In the genomic region with DNA sequence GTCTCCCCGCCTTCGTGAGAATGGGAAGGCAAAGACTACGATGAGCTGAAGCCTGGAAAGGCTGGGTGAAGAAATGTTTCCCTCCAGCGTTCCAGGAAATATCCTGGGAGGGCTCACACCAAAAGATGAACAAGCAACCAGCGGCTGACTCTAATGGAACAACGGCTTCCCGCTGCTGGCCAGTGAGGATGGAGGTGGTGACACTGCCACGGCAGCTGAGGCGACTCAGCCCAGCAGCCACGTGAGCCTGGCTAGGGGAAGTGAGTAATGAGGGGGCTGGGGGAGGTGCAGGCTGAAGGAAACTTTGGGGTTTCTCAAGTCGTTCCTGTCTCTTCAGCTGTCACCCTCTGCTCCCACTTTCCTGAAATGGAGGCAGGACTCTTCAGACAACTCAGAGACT, we compare ENCODE assay signal across 8 cellular contexts.
DNase-seq lines count a peak whose midpoint lies in the region; ATAC-seq lines count a peak whose summit lies in the region.

No MANE protein-coding gene starts in this region.

- H3K27ac Mint-ChIP-seq in stimulated activated naive B cell treated with anti-CD40 and anti-IgM and Interleukin-4, amounts not matched to agents 10 μg/mL and 1 μg/mL and 100 μg/mL, for 72 hours, result peak overlapping the region; percentile 94

- no peaks in the 10 kb centered on the region for H3K27me3 ChIP-seq in right cardiac atrium (ENCODE audit: control insufficient read depth, insufficient read depth)

- H3K9me3 Mint-ChIP-seq in stimulated activated naive B cell treated with anti-CD40 and anti-IgM and Interleukin-4, amounts not matched to agents 10 μg/mL and 1 μg/mL and 100 μg/mL, for 72 hours, result no peaks in the 10 kb centered on the region

- ATAC-seq in GM18868 (IDR thresholded peaks at IDR 0.05; ENCODE audit: unreplicated experiment) (peak; percentile 82), HG03342 (IDR thresholded peaks at IDR 0.05; ENCODE audit: unreplicated experiment) (peak; percentile 83), right cardiac atrium (peak; percentile 87)
- ATAC-seq in stimulated activated naive B cell treated with anti-CD40 and anti-IgM and Interleukin-4, amounts not matched to agents 10 μg/mL and 1 μg/mL and 100 μg/mL, for 72 hours (replicated peaks), result peak; percentile 83 to 85

- no peaks in the 10 kb centered on the region for H3K9me3 ChIP-seq in right cardiac atrium (ENCODE audit: control insufficient read depth, low read length)

- peak overlapping the region; percentile 54 to 70 for H3K4me3 Mint-ChIP-seq in stimulated activated naive B cell treated with anti-CD40 and anti-IgM and Interleukin-4, amounts not matched to agents 10 μg/mL and 1 μg/mL and 100 μg/mL, for 72 hours

- no peak overlapping the region for H3K4me3 ChIP-seq in right cardiac atrium (ENCODE audit: low read length)

- WGBS in right cardiac atrium, result 41% methylated on average over 11 of the region's 11 CpGs

- DNase-seq in activated CD4-positive, alpha-beta T cell treated with anti-CD3 and anti-CD28 coated beads, Interleukin-2, amount 50 U/mL, for 48 hours, result peak; percentile 31 to 50
- DNase-seq in right cardiac atrium (peak; percentile 86 to 89 (median 86)), iPS-NIHi11 (ENCODE audit: low spot score) (no peak), HT-29 (ENCODE audit: low spot score) (no peak)
- DNase-seq in stimulated activated naive B cell treated with anti-CD40 and anti-IgM and Interleukin-4, amounts not matched to agents 10 μg/mL and 1 μg/mL and 100 μg/mL, for 72 hours, result peak; percentile 60
- no peak for DNase-seq in activated effector memory CD4-positive, alpha-beta T cell treated with Interleukin-2 at 50 U/mL for 16 hours

- intact Hi-C loops in right cardiac atrium (cut with DNase I), result no loop called here

- peaks cover 50 to 79% of the 10 kb centered on the region in 2 donors for H3K4me1 Mint-ChIP-seq in stimulated activated naive B cell treated with anti-CD40 and anti-IgM and Interleukin-4, amounts not matched to agents 10 μg/mL and 1 μg/mL and 100 μg/mL, for 72 hours

- H3K36me3 Mint-ChIP-seq in stimulated activated naive B cell treated with anti-CD40 and anti-IgM and Interleukin-4, amounts not matched to agents 10 μg/mL and 1 μg/mL and 100 μg/mL, for 72 hours, result peaks cover 0 to 22% of the 10 kb centered on the region in 2 donors

- H3K27me3 Mint-ChIP-seq in stimulated activated naive B cell treated with anti-CD40 and anti-IgM and Interleukin-4, amounts not matched to agents 10 μg/mL and 1 μg/mL and 100 μg/mL, for 72 hours, result no peaks in the 10 kb centered on the region

- no peak overlapping the region for H3K27ac ChIP-seq in right cardiac atrium (ENCODE audit: low read length)

- peaks cover 7% of the 10 kb centered on the region for H3K4me1 ChIP-seq in right cardiac atrium (ENCODE audit: control insufficient read depth, insufficient read depth, low read length)

Comparison
In these comparisons a context has a peak if more than half of its experiments do, and no peak if none do; other contexts are left out.
1. DNase-seq: peak in activated CD4-positive, alpha-beta T cell treated with anti-CD3 and anti-CD28 coated beads, Interleukin-2, amount 50 U/mL, for 48 hours (2 of 2), right cardiac atrium (3 of 3) and stimulated activated naive B cell treated with anti-CD40 and anti-IgM and Interleukin-4, amounts not matched to agents 10 μg/mL and 1 μg/mL and 100 μg/mL, for 72 hours (single experiment); none in iPS-NIHi11 (single experiment), HT-29 (single experiment) and activated effector memory CD4-positive, alpha-beta T cell treated with Interleukin-2 at 50 U/mL for 16 hours (single experiment).
2. Peak in every context shown above with its lines, with median percentiles within 50 percentile points of each other: ATAC-seq.